In genomic region chr17:4620531-4621101, GRCh38 we compare ENCODE assay signal across 30 cellular contexts. TPM values are rescaled to one million over a fixed set of nuclear protein-coding genes. Genes with fewer than 3 reads are reported as not detected.
"Had no signal": no experiment of that assay in that cellular context is flagged by ENCODE, and none has a peak within 500 bp of the region (broad histone marks: within the 10 kb centered on the region; RNA-seq: fewer than 3 reads in every experiment).

No MANE protein-coding gene starts in this region.

- H3K9ac ChIP-seq: neural progenitor cell, parathyroid adenoma had no signal

- H3K36me3 ChIP-seq: neural progenitor cell, ovary, suprapubic skin, tibial artery, transverse colon, upper lobe of left lung, vagina had no signal

- H2AFZ ChIP-seq: neural progenitor cell, parathyroid adenoma had no signal

- H3K9me3 ChIP-seq: ovary, suprapubic skin, testis, tibial artery, transverse colon, upper lobe of left lung, vagina had no signal

- H3K27ac Mint-ChIP-seq: naive thymus-derived CD4-positive, alpha-beta T cell; natural killer cell; nephron; neural progenitor cell; progenitor cell of endocrine pancreas; stimulated activated memory B cell treated with anti-CD40 and anti-IgM and Interleukin-4, amounts not matched to agents 10 μg/mL and 1 μg/mL and 100 μg/mL, for 72 hours; stimulated activated naive CD8-positive, alpha-beta T cell treated with anti-CD3 and anti-CD28 coated beads, Interleukin-15, amount 100 ng/mL, for 72 hours had no signal

- ATAC-seq: naive thymus-derived CD4-positive, alpha-beta T cell; natural killer cell; psoas muscle; right cardiac atrium; sciatic nerve; stimulated activated memory B cell treated with anti-CD40 and anti-IgM and Interleukin-4, amounts not matched to agents 10 μg/mL and 1 μg/mL and 100 μg/mL, for 72 hours; stimulated activated naive CD8-positive, alpha-beta T cell treated with anti-CD3 and anti-CD28 coated beads, Interleukin-15, amount 100 ng/mL, for 72 hours; stimulated activated naive CD8-positive, alpha-beta T cell treated with anti-CD3 and anti-CD28 coated beads, Interleukin-15, Interleukin-2, amounts not matched to agents 100 U/mL and 50 U/mL, for 24 hours had no signal

- H3K4me3 ChIP-seq: neural progenitor cell, ovary, psoas muscle, skin epidermis, suprapubic skin, testis, tibial artery, transverse colon, upper lobe of left lung, vagina had no signal

- FAIRE-seq: urothelium cell line had no signal

- H3K27me3 ChIP-seq: neural progenitor cell, ovary, testis, transverse colon, upper lobe of left lung, vagina had no signal

- DNase-seq: naive thymus-derived CD4-positive, alpha-beta T cell; natural killer cell; occipital lobe; psoas muscle; right cardiac atrium; stimulated activated CD4-positive, alpha-beta T cell treated with anti-CD3 and anti-CD28 coated beads, Interleukin-15, amount 100 ng/mL, for 24 hours; stimulated activated CD4-positive, alpha-beta T cell treated with anti-CD3 and anti-CD28 coated beads, Interleukin-2, amount 100 ng/mL, for 24 hours; stimulated activated CD4-positive, alpha-beta T cell treated with anti-CD3 and anti-CD28 coated beads, Interleukin-2, amount 100 ng/mL, for 48 hours; stimulated activated CD4-positive, alpha-beta T cell treated with anti-CD3 and anti-CD28 coated beads, Interleukin-4, amount 100 ng/mL, for 24 hours; stimulated activated naive CD4-positive, alpha-beta T cell; stimulated activated naive CD8-positive, alpha-beta T cell treated with anti-CD3 and anti-CD28 coated beads, Interleukin-15, amount 100 ng/mL, for 72 hours; stimulated activated naive CD8-positive, alpha-beta T cell treated with anti-CD3 and anti-CD28 coated beads, Interleukin-15, Interleukin-2, amounts not matched to agents 100 U/mL and 50 U/mL, for 24 hours; substantia nigra; testis; tibial artery; transverse colon; upper lobe of left lung had no signal

- H3K4me3 Mint-ChIP-seq: naive thymus-derived CD4-positive, alpha-beta T cell; natural killer cell; nephron; neural progenitor cell; stimulated activated memory B cell treated with anti-CD40 and anti-IgM and Interleukin-4, amounts not matched to agents 10 μg/mL and 1 μg/mL and 100 μg/mL, for 72 hours; stimulated activated naive CD8-positive, alpha-beta T cell treated with anti-CD3 and anti-CD28 coated beads, Interleukin-15, amount 100 ng/mL, for 72 hours had no signal

- H3K9me3 Mint-ChIP-seq: natural killer cell; neural progenitor cell; stimulated activated naive CD8-positive, alpha-beta T cell treated with anti-CD3 and anti-CD28 coated beads, Interleukin-15, amount 100 ng/mL, for 72 hours had no signal

- H3K36me3 Mint-ChIP-seq: natural killer cell, neural progenitor cell had no signal

- H3K4me1 Mint-ChIP-seq: naive thymus-derived CD4-positive, alpha-beta T cell; natural killer cell; stimulated activated memory B cell treated with anti-CD40 and anti-IgM and Interleukin-4, amounts not matched to agents 10 μg/mL and 1 μg/mL and 100 μg/mL, for 72 hours; stimulated activated naive CD8-positive, alpha-beta T cell treated with anti-CD3 and anti-CD28 coated beads, Interleukin-15, amount 100 ng/mL, for 72 hours had no signal

- H3K4me2 ChIP-seq: neural progenitor cell had no signal

- H3K4me1 ChIP-seq: testis, vagina had no signal

- H3K79me2 ChIP-seq: parathyroid adenoma had no signal

- H3K27ac ChIP-seq: neural progenitor cell, ovary, parathyroid adenoma, psoas muscle, skin epidermis, suprapubic skin, testis, tibial artery, transverse colon, upper lobe of left lung, vagina had no signal

RNA-seq across cellular contexts. Expression of gene ALOX15, which starts 20.9 kb away (rescaled TPM):
- total RNA-seq: natural killer cell, occipital lobe, osteoblast, renal cortical epithelial cell, vagina had no signal
- polyA plus RNA-seq: naive thymus-derived CD4-positive, alpha-beta T cell; psoas muscle had no signal

RNA-seq across cellular contexts. Expression of gene SMTNL2, which starts 36.3 kb away (rescaled TPM):
- total RNA-seq: naive thymus-derived CD4-positive, alpha-beta T cell; natural killer cell; osteoblast had no signal
- polyA plus RNA-seq: naive thymus-derived CD4-positive, alpha-beta T cell had no signal
